In the genomic region with DNA sequence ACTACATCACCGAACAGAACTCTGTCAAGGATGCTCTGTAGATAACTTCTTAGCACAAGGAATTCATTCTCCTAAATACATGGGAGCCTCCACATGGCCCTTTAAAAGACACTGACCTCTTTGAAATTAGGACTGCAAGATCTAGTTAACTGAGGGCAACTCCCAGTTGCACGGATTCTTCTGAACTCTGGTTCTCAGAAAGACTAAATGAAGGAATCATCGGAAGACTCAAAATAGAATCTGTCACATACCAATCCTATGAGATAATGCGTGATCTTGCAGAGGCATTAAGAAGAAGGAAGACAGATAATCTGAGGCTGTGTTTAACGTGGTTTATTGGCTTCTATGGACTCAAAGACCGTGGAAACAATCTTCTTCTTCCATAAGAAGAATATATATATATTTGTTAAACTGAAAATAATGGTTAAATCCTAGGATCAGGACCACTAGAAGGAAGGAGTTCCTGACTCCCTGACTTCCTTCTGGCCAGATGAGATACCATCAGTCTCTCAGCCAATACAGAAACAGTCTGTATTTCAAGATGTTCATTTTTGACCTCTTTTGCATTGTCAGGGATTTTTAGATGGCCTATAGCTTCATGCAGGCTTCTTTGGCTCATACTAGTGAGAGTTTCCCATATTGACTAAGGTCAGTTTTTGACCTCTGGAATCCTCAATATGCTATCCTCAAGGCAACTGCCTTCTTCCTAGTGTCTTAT, we compare ENCODE assay signal across 14 cellular contexts. TPM values are rescaled to one million over a fixed set of nuclear protein-coding genes. Genes with fewer than 3 reads are reported as not detected.
DNase-seq lines count a peak whose midpoint lies in the region; ATAC-seq, FAIRE-seq and TF ChIP-seq lines count a peak whose summit lies in the region.
"Had no signal": no experiment of that assay in that cellular context is flagged by ENCODE, and none has a peak within 500 bp of the region (broad histone marks: within the 10 kb centered on the region; RNA-seq: fewer than 3 reads in every experiment).

No MANE protein-coding gene starts in this region.

- intact Hi-C loops in PC-3 (cut with micrococcal nuclease) = no loop called here
- intact Hi-C loops in CD8-positive, alpha-beta T cell (cut with DNase I, micrococcal nuclease) = no loop called here

- H3K9ac ChIP-seq in PC-3 (ENCODE audit: low read length) (no peak overlapping the region), muscle layer of colon (ENCODE audit: low read length) (no peak overlapping the region)
- H3K9ac ChIP-seq: BLaER1 had no signal

- H3K9me2 ChIP-seq in PC-3 (replicated peaks; ENCODE audit: low read length) = no peaks in the 10 kb centered on the region

- no peaks in the 10 kb centered on the region for H4K20me1 ChIP-seq in PC-3 (ENCODE audit: low read length)
- H4K20me1 ChIP-seq: BLaER1 had no signal

- H3K9me3 Mint-ChIP-seq in activated CD8-positive, alpha-beta memory T cell treated with anti-CD3 and anti-CD28 coated beads, Interleukin-2, amount 10 ng/mL, durations not matched to agents 7 days and 5 days (ENCODE audit: low read depth) = no peaks in the 10 kb centered on the region
- H3K9me3 Mint-ChIP-seq in CD8-positive, alpha-beta T cell = no peaks in the 10 kb centered on the region

- DNase-seq in AG10803 (ENCODE audit: low read depth) = peak; percentile 72
- DNase-seq in PC-3 = peak; percentile 17
- peak; percentile 45 for DNase-seq in fibroblast of mammary gland (ENCODE audit: low read depth)
- no peak for DNase-seq in GM12891 (ENCODE audit: insufficient read length, low spot score)
- DNase-seq in T1000 (lab: John Stamatoyannopoulos, UW) = no peak
- DNase-seq in activated CD8-positive, alpha-beta memory T cell treated with anti-CD3 and anti-CD28 coated beads, Interleukin-2, amount 10 ng/mL, durations not matched to agents 7 days and 5 days = no peak
- DNase-seq in CD8-positive, alpha-beta T cell = no peak
- DNase-seq: activated CD4-positive, alpha-beta T cell treated with anti-CD3 and anti-CD28 coated beads for 4 hours; body of pancreas; NCI-H1048; NCI-H446 treated with DMSO at 0.1 percent for 48 hours; stimulated activated CD4-positive, alpha-beta T cell treated with anti-CD3 and anti-CD28 coated beads, Interleukin-1b, Interleukin-23, amount 100 ng/mL, for 48 hours had no signal

- no peak overlapping the region for H3K27ac Mint-ChIP-seq in activated CD8-positive, alpha-beta memory T cell treated with anti-CD3 and anti-CD28 coated beads, Interleukin-2, amount 10 ng/mL, durations not matched to agents 7 days and 5 days
- H3K27ac Mint-ChIP-seq in CD8-positive, alpha-beta T cell = no peak overlapping the region

- no peaks in the 10 kb centered on the region for H3K36me3 Mint-ChIP-seq in activated CD8-positive, alpha-beta memory T cell treated with anti-CD3 and anti-CD28 coated beads, Interleukin-2, amount 10 ng/mL, durations not matched to agents 7 days and 5 days
- no peaks in the 10 kb centered on the region for H3K36me3 Mint-ChIP-seq in CD8-positive, alpha-beta T cell

- no peak overlapping the region for H3K4me3 Mint-ChIP-seq in activated CD8-positive, alpha-beta memory T cell treated with anti-CD3 and anti-CD28 coated beads, Interleukin-2, amount 10 ng/mL, durations not matched to agents 7 days and 5 days
- no peak overlapping the region for H3K4me3 Mint-ChIP-seq in CD8-positive, alpha-beta T cell

- H3K4me1 Mint-ChIP-seq in activated CD8-positive, alpha-beta memory T cell treated with anti-CD3 and anti-CD28 coated beads, Interleukin-2, amount 10 ng/mL, durations not matched to agents 7 days and 5 days = peaks cover 8% of the 10 kb centered on the region
- H3K4me1 Mint-ChIP-seq in CD8-positive, alpha-beta T cell (ENCODE audit: low read depth) = no peaks in the 10 kb centered on the region

- no TSS peak for BruUV-seq in PC-3 (replicated peaks; lab: Mats Ljungman, UMichigan)

- peaks cover 11% of the 10 kb centered on the region for H3K4me1 ChIP-seq in PC-3 (ENCODE audit: insufficient read depth, low read length)
- H3K4me1 ChIP-seq in muscle layer of colon (ENCODE audit: insufficient read depth, low read length) = no peaks in the 10 kb centered on the region
- H3K4me1 ChIP-seq in CD8-positive, alpha-beta T cell (ENCODE audit: insufficient read depth, low read length) = no peaks in the 10 kb centered on the region
- H3K4me1 ChIP-seq: BLaER1, body of pancreas had no signal

- peaks cover 3% of the 10 kb centered on the region for H3F3A ChIP-seq in PC-3 (ENCODE audit: low read length, unreplicated experiment)

- TF ChIP-seq CTCF in AG10803 (conservative IDR thresholded peaks at IDR 0.05; ENCODE audit: low read length) (no peak), PC-3 (conservative IDR thresholded peaks at IDR 0.05; ENCODE audit: low read depth, low read length) (no peak), fibroblast of mammary gland (conservative IDR thresholded peaks at IDR 0.05; ENCODE audit: control insufficient read depth, insufficient read depth, low read depth, low read length) (no peak)
- TF ChIP-seq CTCF in CD8-positive, alpha-beta T cell (IDR thresholded peaks at IDR 0.05) = no peak

- no peaks in the 10 kb centered on the region for H3K27me3 ChIP-seq in PC-3 (ENCODE audit: low read length)
- H3K27me3 ChIP-seq in muscle layer of colon (ENCODE audit: control insufficient read depth in 1 of 2, insufficient read depth in 2 of 2, low read length in 2 of 2) = no peaks in the 10 kb centered on the region
- no peaks in the 10 kb centered on the region for H3K27me3 ChIP-seq in CD8-positive, alpha-beta T cell (ENCODE audit: insufficient read depth, low read length)
- H3K27me3 ChIP-seq: BLaER1, body of pancreas had no signal

- H3K27me3 Mint-ChIP-seq in activated CD8-positive, alpha-beta memory T cell treated with anti-CD3 and anti-CD28 coated beads, Interleukin-2, amount 10 ng/mL, durations not matched to agents 7 days and 5 days = peaks cover 15% of the 10 kb centered on the region
- H3K27me3 Mint-ChIP-seq in CD8-positive, alpha-beta T cell (ENCODE audit: low read depth) = peaks cover 4% of the 10 kb centered on the region

- H3K27ac ChIP-seq in PC-3 (ENCODE audit: low read length) (no peak overlapping the region), muscle layer of colon (ENCODE audit: low read depth, low read length) (peak overlapping the region; percentile 25)
- H3K27ac ChIP-seq in CD8-positive, alpha-beta T cell (ENCODE audit: low read depth, low read length) = no peak overlapping the region
- H3K27ac ChIP-seq: BLaER1, body of pancreas had no signal

- CTCF ChIA-PET in PC-3 (lab: Charles Lee) = no interaction called here
- CTCF ChIA-PET in activated CD8-positive, alpha-beta memory T cell treated with anti-CD3 and anti-CD28 coated beads, Interleukin-2, amount 10 ng/mL, durations not matched to agents 7 days and 5 days (lab: Charles Lee) = no interaction called here
- CTCF ChIA-PET in CD8-positive, alpha-beta T cell (lab: Charles Lee) = no interaction called here

- H3K4me3 ChIP-seq in AG10803 (ENCODE audit: low read length) (no peak overlapping the region), PC-3 (ENCODE audit: low read length) (no peak overlapping the region), fibroblast of mammary gland (ENCODE audit: control insufficient read depth, low read depth, low read length) (no peak overlapping the region), muscle layer of colon (ENCODE audit: low read depth in 1 of 2, low read length in 2 of 2) (no peak overlapping the region)
- no peak overlapping the region for H3K4me3 ChIP-seq in CD8-positive, alpha-beta T cell (ENCODE audit: low read depth, low read length)
- H3K4me3 ChIP-seq: BLaER1, body of pancreas had no signal

- no peaks in the 10 kb centered on the region for H3K9me3 ChIP-seq in PC-3 (ENCODE audit: low read length)
- no peaks in the 10 kb centered on the region for H3K9me3 ChIP-seq in muscle layer of colon (ENCODE audit: low read length)
- H3K9me3 ChIP-seq in CD8-positive, alpha-beta T cell (ENCODE audit: low read length) = no peaks in the 10 kb centered on the region
- H3K9me3 ChIP-seq: body of pancreas had no signal

- no peaks in the 10 kb centered on the region for H3K79me2 ChIP-seq in PC-3 (ENCODE audit: low read length)

- no peak for FAIRE-seq in GM12891 (lab: Jason Lieb, UNC)

- no peak overlapping the region for H2AFZ ChIP-seq in PC-3 (ENCODE audit: low read length)

- H3K36me3 ChIP-seq in PC-3 (ENCODE audit: low read depth, low read length) (no peaks in the 10 kb centered on the region), muscle layer of colon (ENCODE audit: insufficient read depth, low read length) (no peaks in the 10 kb centered on the region)
- H3K36me3 ChIP-seq in CD8-positive, alpha-beta T cell (ENCODE audit: insufficient read depth, low read length) = no peaks in the 10 kb centered on the region
- H3K36me3 ChIP-seq: BLaER1 had no signal

- POLR2A ChIA-PET in PC-3 (lab: Charles Lee; ENCODE audit: unreplicated experiment) = no interaction called here
- POLR2A ChIA-PET in CD8-positive, alpha-beta T cell (lab: Charles Lee) = no interaction called here

- H3K4me2 ChIP-seq in PC-3 (ENCODE audit: low read length) = no peak overlapping the region
- H3K4me2 ChIP-seq: BLaER1 had no signal

- ATAC-seq in PC-3 = no peak
- ATAC-seq in activated CD8-positive, alpha-beta memory T cell treated with anti-CD3 and anti-CD28 coated beads, Interleukin-2, amount 10 ng/mL, durations not matched to agents 7 days and 5 days = no peak
- no peak for ATAC-seq in CD8-positive, alpha-beta T cell
- ATAC-seq: body of pancreas had no signal

- TF ChIP-seq POLR2A in GM12891 (IDR thresholded peaks at IDR 0.05; ENCODE audit: low read depth, low read length) = no peak

TF ChIP-seq in GM12891, 5 proteins besides CTCF, POLR2A, EP300 and RAD21:
- TF ChIP-seq TAF1 (IDR thresholded peaks at IDR 0.05; ENCODE audit: low read depth, low read length) = no peak
- TF ChIP-seq POLR2AphosphoS5 (IDR thresholded peaks at IDR 0.05; ENCODE audit: low read depth, low read length) = no peak
- TF ChIP-seq POU2F2 (IDR thresholded peaks at IDR 0.05; ENCODE audit: low read depth, low read length) = no peak
- TF ChIP-seq PAX5 (IDR thresholded peaks at IDR 0.05; ENCODE audit: insufficient read depth, low read length, severe bottlenecking) = no peak
- no peak for TF ChIP-seq SPI1 (IDR thresholded peaks at IDR 0.05; ENCODE audit: low read depth, low read length)

RNA-seq across cellular contexts. Expression of a gene that starts 33.9 kb away (rescaled TPM):
- total RNA-seq in PC-3 (2014; rRNA removed) = 25.6 and 37.9 TPM in 2 replicates
- polyA plus RNA-seq in GM12891 (2012; ENCODE audit: low read depth, missing spikeins) = 4.6 TPM
- total RNA-seq in activated CD8-positive, alpha-beta memory T cell treated with anti-CD3 and anti-CD28 coated beads, Interleukin-2, amount 10 ng/mL, durations not matched to agents 7 days and 5 days = 10 to 100 TPM; 23.4 to 30.1 TPM
- total RNA-seq in CD8-positive, alpha-beta T cell = 10 to 100 TPM; 38.9 to 43.9 TPM

Comparison
In these comparisons a context has a peak if more than half of its experiments do, and no peak if none do; other contexts are left out.
1. DNase-seq: peak in AG10803 (single experiment), PC-3 (single experiment) and fibroblast of mammary gland (single experiment); none in GM12891 (single experiment), T1000 (single experiment), activated CD8-positive, alpha-beta memory T cell treated with anti-CD3 and anti-CD28 coated beads, Interleukin-2, amount 10 ng/mL, durations not matched to agents 7 days and 5 days (single experiment) and CD8-positive, alpha-beta T cell (0 of 7).